Comparison of ENCODE assay signal across 1 cellular context in the genomic region with DNA sequence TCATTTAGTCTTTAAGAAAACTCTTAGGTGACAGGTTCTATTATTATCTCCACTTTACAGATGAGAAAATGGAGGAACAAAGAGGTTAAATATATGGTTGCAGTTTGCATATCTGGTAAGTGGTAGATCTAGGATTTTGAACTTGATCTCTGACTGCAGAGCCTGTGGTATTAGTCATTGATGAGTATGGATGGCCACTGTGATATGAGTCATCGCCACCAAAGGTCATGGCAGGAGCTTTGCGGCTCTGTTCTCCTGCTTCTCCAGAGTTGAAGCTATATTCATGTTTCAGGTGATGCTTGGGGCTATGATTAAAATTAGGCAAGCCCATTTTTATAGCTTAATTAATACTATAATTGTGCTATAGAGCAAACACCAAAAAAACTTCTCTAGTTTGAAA.
A peak's percentile ranks its signal among the peaks of the same experiment; 100 is the strongest.
TF ChIP-seq lines count a peak whose summit lies in the region.

No MANE protein-coding gene starts in this region.

TF ChIP-seq in SK-N-SH, 30 proteins besides CTCF, POLR2A, EP300 and RAD21 (continued from another document):
- TF ChIP-seq ZBTB33 (IDR thresholded peaks at IDR 0.05; ENCODE audit: borderline replicate concordance, low read depth) (no peak), NFIC (IDR thresholded peaks at IDR 0.05; ENCODE audit: borderline replicate concordance) (peak; percentile 68), POLR2AphosphoS5 (IDR thresholded peaks at IDR 0.05; ENCODE audit: low read depth, low read length) (peak; percentile 56; the same call in 1 of the 2 replicates), TCF12 (IDR thresholded peaks at IDR 0.05) (peak; percentile 84), NRF1 (IDR thresholded peaks at IDR 0.05; ENCODE audit: low read depth, low read length) (no peak), TAF1 (IDR thresholded peaks at IDR 0.05; ENCODE audit: borderline replicate concordance, low read depth, low read length) (no peak), GABPA (IDR thresholded peaks at IDR 0.05; ENCODE audit: low read depth) (no peak), FOXJ3 (CRISPR knock-in tag; IDR thresholded peaks at IDR 0.05) (no peak), MEF2A (IDR thresholded peaks at IDR 0.05; ENCODE audit: borderline replicate concordance, low read depth) (no peak), GATA2 (CRISPR knock-in tag; IDR thresholded peaks at IDR 0.05) (no peak), MXI1 (IDR thresholded peaks at IDR 0.05; ENCODE audit: low read depth, low read length) (no peak), EZH2phosphoT487 (IDR thresholded peaks at IDR 0.05; ENCODE audit: borderline replicate concordance, low read depth) (no peak), FOXM1 (IDR thresholded peaks at IDR 0.05; ENCODE audit: low read depth) (no peak), RFX5 (IDR thresholded peaks at IDR 0.05; ENCODE audit: low read length) (no peak), RCOR1 (IDR thresholded peaks at IDR 0.05; ENCODE audit: low read length) (no peak), PBX3 (IDR thresholded peaks at IDR 0.05) (peak; percentile 77), YY1 (IDR thresholded peaks at IDR 0.05; ENCODE audit: low read depth) (no peak; the same call in 1 of the 2 replicates)
- TF ChIP-seq, protein P1, sequence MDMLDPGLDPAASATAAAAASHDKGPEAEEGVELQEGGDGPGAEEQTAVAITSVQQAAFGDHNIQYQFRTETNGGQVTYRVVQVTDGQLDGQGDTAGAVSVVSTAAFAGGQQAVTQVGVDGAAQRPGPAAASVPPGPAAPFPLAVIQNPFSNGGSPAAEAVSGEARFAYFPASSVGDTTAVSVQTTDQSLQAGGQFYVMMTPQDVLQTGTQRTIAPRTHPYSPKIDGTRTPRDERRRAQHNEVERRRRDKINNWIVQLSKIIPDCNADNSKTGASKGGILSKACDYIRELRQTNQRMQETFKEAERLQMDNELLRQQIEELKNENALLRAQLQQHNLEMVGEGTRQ (IDR thresholded peaks at IDR 0.05; ENCODE audit: borderline replicate concordance, low read depth, low read length) = no peak
- TF ChIP-seq, protein P2, sequence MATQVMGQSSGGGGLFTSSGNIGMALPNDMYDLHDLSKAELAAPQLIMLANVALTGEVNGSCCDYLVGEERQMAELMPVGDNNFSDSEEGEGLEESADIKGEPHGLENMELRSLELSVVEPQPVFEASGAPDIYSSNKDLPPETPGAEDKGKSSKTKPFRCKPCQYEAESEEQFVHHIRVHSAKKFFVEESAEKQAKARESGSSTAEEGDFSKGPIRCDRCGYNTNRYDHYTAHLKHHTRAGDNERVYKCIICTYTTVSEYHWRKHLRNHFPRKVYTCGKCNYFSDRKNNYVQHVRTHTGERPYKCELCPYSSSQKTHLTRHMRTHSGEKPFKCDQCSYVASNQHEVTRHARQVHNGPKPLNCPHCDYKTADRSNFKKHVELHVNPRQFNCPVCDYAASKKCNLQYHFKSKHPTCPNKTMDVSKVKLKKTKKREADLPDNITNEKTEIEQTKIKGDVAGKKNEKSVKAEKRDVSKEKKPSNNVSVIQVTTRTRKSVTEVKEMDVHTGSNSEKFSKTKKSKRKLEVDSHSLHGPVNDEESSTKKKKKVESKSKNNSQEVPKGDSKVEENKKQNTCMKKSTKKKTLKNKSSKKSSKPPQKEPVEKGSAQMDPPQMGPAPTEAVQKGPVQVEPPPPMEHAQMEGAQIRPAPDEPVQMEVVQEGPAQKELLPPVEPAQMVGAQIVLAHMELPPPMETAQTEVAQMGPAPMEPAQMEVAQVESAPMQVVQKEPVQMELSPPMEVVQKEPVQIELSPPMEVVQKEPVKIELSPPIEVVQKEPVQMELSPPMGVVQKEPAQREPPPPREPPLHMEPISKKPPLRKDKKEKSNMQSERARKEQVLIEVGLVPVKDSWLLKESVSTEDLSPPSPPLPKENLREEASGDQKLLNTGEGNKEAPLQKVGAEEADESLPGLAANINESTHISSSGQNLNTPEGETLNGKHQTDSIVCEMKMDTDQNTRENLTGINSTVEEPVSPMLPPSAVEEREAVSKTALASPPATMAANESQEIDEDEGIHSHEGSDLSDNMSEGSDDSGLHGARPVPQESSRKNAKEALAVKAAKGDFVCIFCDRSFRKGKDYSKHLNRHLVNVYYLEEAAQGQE (IDR thresholded peaks at IDR 0.05; ENCODE audit: low read depth, low read length) = 0 out of 2 replicates have a peak, but pooled peaks have one; percentile 23
